8 cellular contexts compared by ENCODE assay signal in genomic region chr19:38869160-38869835, GRCh38. TPM values are rescaled to one million over a fixed set of nuclear protein-coding genes. Genes with fewer than 3 reads are reported as not detected.
DNase-seq lines count a peak whose midpoint lies in the region; ATAC-seq and TF ChIP-seq lines count a peak whose summit lies in the region.

No MANE protein-coding gene starts in this region.

- peak overlapping the region; percentile 54 for H3K4me3 ChIP-seq in choroid plexus epithelial cell (ENCODE audit: low read depth, low read length)
- peak overlapping the region; percentile 40 for H3K4me3 ChIP-seq in urinary bladder (ENCODE audit: low read depth, low read length)

- DNase-seq in AML-193 (lab: John Stamatoyannopoulos, UW) (peak; percentile 4 to 23), choroid plexus epithelial cell (ENCODE audit: low read depth) (no peak), mesothelial cell of epicardium (ENCODE audit: low spot score in 2 of 2, unreplicated experiment in 2 of 2) (no peak), NCI-H345 treated with DMSO at 0.1 percent for 48 hours (lab: John Stamatoyannopoulos, UW; ENCODE audit: unreplicated experiment) (no peak)

- ATAC-seq in GM18517 (IDR thresholded peaks at IDR 0.05; ENCODE audit: unreplicated experiment) (no peak), HG02610 (IDR thresholded peaks at IDR 0.05; ENCODE audit: unreplicated experiment) (no peak)

- H3K27ac Mint-ChIP-seq in mesothelial cell of epicardium: no peak overlapping the region

- H3K36me3 Mint-ChIP-seq in mesothelial cell of epicardium: no peaks in the 10 kb centered on the region

- H3K27me3 Mint-ChIP-seq in mesothelial cell of epicardium (ENCODE audit: low read depth): peaks cover 37% of the 10 kb centered on the region

- TF ChIP-seq CTCF in choroid plexus epithelial cell (conservative IDR thresholded peaks at IDR 0.05; ENCODE audit: low read depth, low read length) (no peak), mesothelial cell of epicardium (IDR thresholded peaks at IDR 0.05; ENCODE audit: unreplicated experiment) (no peak)

- H3K9me3 Mint-ChIP-seq in mesothelial cell of epicardium: no peaks in the 10 kb centered on the region

- H3K27ac ChIP-seq in KOPT-K1 (ENCODE audit: low read depth, low read length, poor library complexity, severe bottlenecking) (peak overlapping the region; percentile 23), urinary bladder (ENCODE audit: low read depth) (no peak overlapping the region)

- H3K36me3 ChIP-seq in KOPT-K1 (ENCODE audit: insufficient read depth, low read length) (no peaks in the 10 kb centered on the region), urinary bladder (ENCODE audit: insufficient read depth) (no peaks in the 10 kb centered on the region)

- peak overlapping the region; percentile 62 for H3K4me3 Mint-ChIP-seq in mesothelial cell of epicardium

- H3K9me3 ChIP-seq in KOPT-K1 (ENCODE audit: insufficient read depth, low read length, poor library complexity, severe bottlenecking): no peaks in the 10 kb centered on the region

- 14% methylated on average over 34 of the region's 34 CpGs for WGBS in urinary bladder

- peaks cover 2% of the 10 kb centered on the region for H3K4me1 ChIP-seq in urinary bladder (ENCODE audit: insufficient read depth)

- peaks cover 6% of the 10 kb centered on the region for H3K4me1 Mint-ChIP-seq in mesothelial cell of epicardium

RNA-seq across cellular contexts. Expression of gene RINL, which starts 8.8 kb away (rescaled TPM):
- 2.1 to 3.3 TPM (median 2.3 TPM) in 3 replicates for total RNA-seq in mesothelial cell of epicardium
- 3.3 TPM for total RNA-seq in urinary bladder
- polyA plus RNA-seq in urinary bladder: 6.7 TPM

RNA-seq across cellular contexts. Expression of gene HNRNPL, which starts 19.5 kb away (rescaled TPM):
- 423 to 443 TPM (median 425 TPM) in 3 replicates for total RNA-seq in mesothelial cell of epicardium
- total RNA-seq in urinary bladder: 193 TPM
- 184 TPM for polyA plus RNA-seq in urinary bladder

RNA-seq across cellular contexts. Expression of gene SIRT2, which starts 30.1 kb away (rescaled TPM):
- total RNA-seq in mesothelial cell of epicardium (45.2 to 46.5 TPM (median 45.7 TPM) in 3 replicates), urinary bladder (39.8 TPM)
- 67.6 TPM for polyA plus RNA-seq in urinary bladder

RNA-seq across cellular contexts. Expression of gene NFKBIB, which starts 30.5 kb away (rescaled TPM):
- total RNA-seq in mesothelial cell of epicardium (13.4 to 13.9 TPM (median 13.5 TPM) in 3 replicates), urinary bladder (3.4 TPM)
- 39.1 TPM for polyA plus RNA-seq in urinary bladder

RNA-seq across cellular contexts. Expression of gene ECH1, which starts 37.7 kb away (rescaled TPM):
- 79.5 to 91.4 TPM (median 85.9 TPM) in 3 replicates for total RNA-seq in mesothelial cell of epicardium
- 27.2 TPM for total RNA-seq in urinary bladder
- polyA plus RNA-seq in urinary bladder: 267 TPM

Comparison
In these comparisons a context has a peak if more than half of its experiments do, and no peak if none do; other contexts are left out.
1. DNase-seq: peak in AML-193 (2 of 2); none in choroid plexus epithelial cell (single experiment), mesothelial cell of epicardium (0 of 2) and NCI-H345 treated with DMSO at 0.1 percent for 48 hours (single experiment).